In genomic region chr12:132362966-132363660, GRCh38 we compare ENCODE assay signal across 16 cellular contexts. TPM values are rescaled to one million over a fixed set of nuclear protein-coding genes. Genes with fewer than 3 reads are reported as not detected.
"Had no signal": no experiment of that assay in that cellular context is flagged by ENCODE, and none has a peak within 500 bp of the region (broad histone marks: within the 10 kb centered on the region; RNA-seq: fewer than 3 reads in every experiment).

No MANE protein-coding gene starts in this region.

- H3K4me3 ChIP-seq: heart left ventricle, right atrium auricular region, suprapubic skin had no signal

- DNase-seq: activated naive CD8-positive, alpha-beta T cell treated with anti-CD3 and anti-CD28 coated beads, Interleukin-2, amount 10 ng/mL, durations not matched to agents 7 days and 5 days; brain microvascular endothelial cell; immature natural killer cell; left cardiac atrium; mammary epithelial cell; nucleus accumbens; small intestine; trophoblast cell had no signal

- H3K27me3 ChIP-seq: brain microvascular endothelial cell, right atrium auricular region had no signal

- H3K9me3 ChIP-seq: right atrium auricular region, suprapubic skin had no signal

- H3K36me3 ChIP-seq: brain microvascular endothelial cell, heart left ventricle, right atrium auricular region, suprapubic skin had no signal

- H3K27ac ChIP-seq: brain microvascular endothelial cell, epithelial cell of prostate, heart left ventricle, right atrium auricular region, suprapubic skin had no signal

- H3K4me1 ChIP-seq: heart left ventricle, right atrium auricular region, suprapubic skin had no signal

RNA-seq across cellular contexts. Expression of gene GALNT9, which starts 33.7 kb away (rescaled TPM):
- total RNA-seq: activated CD8-positive, alpha-beta memory T cell treated with anti-CD3 and anti-CD28 coated beads for 36 hours; activated naive CD8-positive, alpha-beta T cell treated with anti-CD3 and anti-CD28 coated beads, Interleukin-2, amount 10 ng/mL, durations not matched to agents 7 days and 5 days; activated T-helper 1 cell treated with anti-CD3 and anti-CD28 coated beads, Interleukin-12 subunit alpha, Interleukin-12 subunit beta, Interleukin-2, Interleukin-4 antibody, amounts not matched to agents 30 ng/mL and 10 ng/mL and 1 ng/mL, durations not matched to agents 14 hours and 24 hours and 36 hours; mammary epithelial cell; naive thymus-derived CD8-positive, alpha-beta T cell; suprapubic skin; T-helper 2 cell treated with Interferon-gamma antibody and Interleukin-4, amounts not matched to agents 100 ng/mL and 5 ng/mL, for 36 hours had no signal
- polyA plus RNA-seq: heart left ventricle; immature natural killer cell; mammary epithelial cell; naive thymus-derived CD8-positive, alpha-beta T cell had no signal
